Comparison of ENCODE assay signal across 16 cellular contexts in the genomic region with DNA sequence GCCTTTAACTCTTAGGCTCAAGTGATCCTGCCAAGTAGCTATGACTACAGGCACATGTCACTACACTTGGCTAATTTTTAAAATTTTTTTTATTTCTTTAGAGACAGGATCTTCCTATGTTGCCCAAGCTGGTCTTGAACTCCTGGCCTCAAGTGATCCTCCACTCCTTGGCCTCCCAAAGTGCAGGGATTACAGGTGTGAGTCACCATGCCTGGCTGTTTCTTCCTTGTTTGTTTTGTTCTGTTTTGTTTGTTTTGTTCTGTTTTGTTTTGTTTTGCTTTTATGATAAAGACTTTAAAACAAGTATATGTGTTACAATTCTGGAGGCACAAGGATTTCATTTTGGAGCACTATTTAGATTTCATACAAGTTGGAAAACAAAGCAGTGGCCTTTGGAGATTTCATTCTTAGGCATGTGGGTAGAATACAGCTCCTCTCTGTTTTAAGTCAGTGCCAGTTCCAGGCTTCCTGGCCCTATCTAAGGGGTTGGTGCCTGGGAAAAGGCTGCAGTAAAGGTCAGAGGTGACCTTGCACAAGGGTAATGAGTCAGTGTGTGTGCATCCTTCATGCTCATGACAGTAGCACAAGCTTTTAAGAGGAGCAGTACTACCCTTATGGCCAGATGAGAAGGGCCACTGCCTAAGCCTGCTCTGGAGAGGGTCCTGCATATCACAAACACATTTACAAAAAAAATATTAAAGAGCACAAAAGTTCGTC. TPM values are rescaled to one million over a fixed set of nuclear protein-coding genes. Genes with fewer than 3 reads are reported as not detected.
DNase-seq lines count a peak whose midpoint lies in the region; ATAC-seq, FAIRE-seq and TF ChIP-seq lines count a peak whose summit lies in the region.
"Had no signal": no experiment of that assay in that cellular context is flagged by ENCODE, and none has a peak within 500 bp of the region (broad histone marks: within the 10 kb centered on the region; RNA-seq: fewer than 3 reads in every experiment).

No MANE protein-coding gene starts in this region.

- no peak for TF ChIP-seq CTCF in astrocyte (IDR thresholded peaks at IDR 0.05; ENCODE audit: insufficient read depth, low read depth, low read length)
- TF ChIP-seq CTCF in upper lobe of left lung (IDR thresholded peaks at IDR 0.05): no peak

- no peak overlapping the region for H3K27ac ChIP-seq in astrocyte (ENCODE audit: low read depth, low read length)
- no peak overlapping the region for H3K27ac ChIP-seq in upper lobe of left lung
- H3K27ac ChIP-seq: ascending aorta, prostate gland, SJSA1 had no signal

- H3K4me2 ChIP-seq in astrocyte (ENCODE audit: low read length): no peak overlapping the region

- no peaks in the 10 kb centered on the region for H3K36me3 ChIP-seq in astrocyte (ENCODE audit: insufficient read depth, low read length)
- no peaks in the 10 kb centered on the region for H3K36me3 ChIP-seq in upper lobe of left lung
- H3K36me3 ChIP-seq: ascending aorta, prostate gland, SJSA1 had no signal

- H3K79me2 ChIP-seq in astrocyte (ENCODE audit: insufficient read depth, low read length): no peaks in the 10 kb centered on the region

- no peak overlapping the region for H3K4me3 Mint-ChIP-seq in astrocyte (ENCODE audit: unreplicated experiment)
- no peak overlapping the region for H3K4me3 Mint-ChIP-seq in activated T-helper 1 cell treated with anti-CD3 and anti-CD28 coated beads, Interleukin-12 subunit alpha, Interleukin-12 subunit beta, Interleukin-2, Interleukin-4 antibody, amounts not matched to agents 30 ng/mL and 10 ng/mL and 1 ng/mL, durations not matched to agents 14 hours and 24 hours and 36 hours
- H3K4me3 Mint-ChIP-seq: B cell; stimulated activated naive CD8-positive, alpha-beta T cell treated with anti-CD3 and anti-CD28 coated beads, Interleukin-15, Interleukin-2, amounts not matched to agents 100 ng/mL and 50 ng/mL, for 24 hours had no signal

- intact Hi-C loops in activated T-helper 1 cell treated with anti-CD3 and anti-CD28 coated beads, Interleukin-12 subunit alpha, Interleukin-12 subunit beta, Interleukin-2, Interleukin-4 antibody, amounts not matched to agents 30 ng/mL and 10 ng/mL and 1 ng/mL, durations not matched to agents 14 hours and 24 hours and 36 hours (cut with micrococcal nuclease): no loop called here

- H3K9me3 ChIP-seq in astrocyte (ENCODE audit: insufficient read depth, low read depth, low read length): no peaks in the 10 kb centered on the region
- no peaks in the 10 kb centered on the region for H3K9me3 ChIP-seq in upper lobe of left lung
- H3K9me3 ChIP-seq: ascending aorta, prostate gland, SJSA1 had no signal

- H3K4me1 ChIP-seq in astrocyte (ENCODE audit: insufficient read depth, low read length) (peaks cover 5% of the 10 kb centered on the region), upper lobe of left lung (peaks cover 10 to 14% (median 13%) of the 10 kb centered on the region in 4 donors)
- H3K4me1 ChIP-seq: prostate gland had no signal

- peaks cover 8% of the 10 kb centered on the region for H3K4me1 Mint-ChIP-seq in astrocyte (ENCODE audit: low read depth, unreplicated experiment)
- H3K4me1 Mint-ChIP-seq in activated T-helper 1 cell treated with anti-CD3 and anti-CD28 coated beads, Interleukin-12 subunit alpha, Interleukin-12 subunit beta, Interleukin-2, Interleukin-4 antibody, amounts not matched to agents 30 ng/mL and 10 ng/mL and 1 ng/mL, durations not matched to agents 14 hours and 24 hours and 36 hours (ENCODE audit: low read depth): peaks cover 9% of the 10 kb centered on the region

- no peak overlapping the region for H3K9ac ChIP-seq in astrocyte (ENCODE audit: low read length)

- H3K9me3 Mint-ChIP-seq in astrocyte (ENCODE audit: unreplicated experiment): no peaks in the 10 kb centered on the region
- no peaks in the 10 kb centered on the region for H3K9me3 Mint-ChIP-seq in activated T-helper 1 cell treated with anti-CD3 and anti-CD28 coated beads, Interleukin-12 subunit alpha, Interleukin-12 subunit beta, Interleukin-2, Interleukin-4 antibody, amounts not matched to agents 30 ng/mL and 10 ng/mL and 1 ng/mL, durations not matched to agents 14 hours and 24 hours and 36 hours
- H3K9me3 Mint-ChIP-seq: stimulated activated naive CD8-positive, alpha-beta T cell treated with anti-CD3 and anti-CD28 coated beads, Interleukin-15, Interleukin-2, amounts not matched to agents 100 ng/mL and 50 ng/mL, for 24 hours had no signal

- no peak for ATAC-seq in GM19328 (IDR thresholded peaks at IDR 0.05; ENCODE audit: unreplicated experiment)
- no peak for ATAC-seq in upper lobe of left lung (ENCODE audit: low FRiP score in 2 of 2)
- ATAC-seq in GM21737 (IDR thresholded peaks at IDR 0.05; ENCODE audit: unreplicated experiment): no peak

- no peaks in the 10 kb centered on the region for H3K36me3 Mint-ChIP-seq in astrocyte (ENCODE audit: low read depth, unreplicated experiment)
- peaks cover 3% of the 10 kb centered on the region for H3K36me3 Mint-ChIP-seq in activated T-helper 1 cell treated with anti-CD3 and anti-CD28 coated beads, Interleukin-12 subunit alpha, Interleukin-12 subunit beta, Interleukin-2, Interleukin-4 antibody, amounts not matched to agents 30 ng/mL and 10 ng/mL and 1 ng/mL, durations not matched to agents 14 hours and 24 hours and 36 hours (ENCODE audit: low read depth)

- in situ Hi-C loops in ACHN (cut with HindIII; ENCODE audit: low pct_ligation_motif_present, low pct_unique_long_range_greater_than_20kb, low sequenced_read_pairs): no loop called here

- DNase-seq in ACHN (peak; percentile 41), HTR-8/SVneo (ENCODE audit: insufficient read length, low spot score) (peak; percentile 23), astrocyte (ENCODE audit: low read depth) (peak; percentile 25), islet precursor cell (peak; percentile 91), upper lobe of left lung (no peak)
- DNase-seq in activated T-helper 1 cell treated with anti-CD3 and anti-CD28 coated beads, Interleukin-12 subunit alpha, Interleukin-12 subunit beta, Interleukin-2, Interleukin-4 antibody, amounts not matched to agents 30 ng/mL and 10 ng/mL and 1 ng/mL, durations not matched to agents 14 hours and 24 hours and 36 hours (ENCODE audit: low spot score): no peak
- DNase-seq: activated T-cell treated with anti-CD3 and anti-CD28 coated beads, Interleukin-2, amount 50 U/mL, for 1 hour; NCI-H1048; NCI-H526 treated with DMSO at 0.1 percent for 48 hours had no signal

- H3K27ac Mint-ChIP-seq in astrocyte (ENCODE audit: unreplicated experiment): no peak overlapping the region
- H3K27ac Mint-ChIP-seq in activated T-helper 1 cell treated with anti-CD3 and anti-CD28 coated beads, Interleukin-12 subunit alpha, Interleukin-12 subunit beta, Interleukin-2, Interleukin-4 antibody, amounts not matched to agents 30 ng/mL and 10 ng/mL and 1 ng/mL, durations not matched to agents 14 hours and 24 hours and 36 hours: no peak overlapping the region
- H3K27ac Mint-ChIP-seq: B cell; stimulated activated naive CD8-positive, alpha-beta T cell treated with anti-CD3 and anti-CD28 coated beads, Interleukin-15, Interleukin-2, amounts not matched to agents 100 ng/mL and 50 ng/mL, for 24 hours had no signal

- 90 to 91% methylated on average over 1 of the region's 1 CpG for WGBS in upper lobe of left lung, 2 donors

- TF ChIP-seq POLR2A in upper lobe of left lung (IDR thresholded peaks at IDR 0.05): no peak

- no peak overlapping the region for H3K4me3 ChIP-seq in astrocyte (ENCODE audit: insufficient read depth, low read depth, low read length)
- no peak overlapping the region for H3K4me3 ChIP-seq in upper lobe of left lung
- H3K4me3 ChIP-seq: ascending aorta, prostate gland, SJSA1 had no signal

- H3K27me3 ChIP-seq in astrocyte (ENCODE audit: insufficient read depth, low read length): no peaks in the 10 kb centered on the region
- H3K27me3 ChIP-seq in upper lobe of left lung: no peaks in the 10 kb centered on the region
- H3K27me3 ChIP-seq: ascending aorta had no signal

- H3K27me3 Mint-ChIP-seq in astrocyte (ENCODE audit: low read depth, unreplicated experiment): no peaks in the 10 kb centered on the region
- H3K27me3 Mint-ChIP-seq in activated T-helper 1 cell treated with anti-CD3 and anti-CD28 coated beads, Interleukin-12 subunit alpha, Interleukin-12 subunit beta, Interleukin-2, Interleukin-4 antibody, amounts not matched to agents 30 ng/mL and 10 ng/mL and 1 ng/mL, durations not matched to agents 14 hours and 24 hours and 36 hours (ENCODE audit: insufficient read depth): peaks cover 24% of the 10 kb centered on the region

- no peak for TF ChIP-seq EP300 in upper lobe of left lung (IDR thresholded peaks at IDR 0.05)

- FAIRE-seq in HTR-8/SVneo (lab: Jason Lieb, UNC) (peak; percentile 65), astrocyte (lab: Jason Lieb, UNC) (no peak)

- H2AFZ ChIP-seq in astrocyte (ENCODE audit: low read depth, low read length): no peak overlapping the region

- H4K20me1 ChIP-seq in astrocyte (ENCODE audit: insufficient read depth, low read length): no peaks in the 10 kb centered on the region

RNA-seq across cellular contexts. Expression of a gene that starts 17.8 kb away (rescaled TPM):
- total RNA-seq in astrocyte (1.9 and 3.3 TPM in 2 replicates), upper lobe of left lung (1 to 10 TPM; 1.0 to 1.6 (median 1.3) TPM)
- 2.5 TPM in 2 replicates for total RNA-seq in activated T-helper 1 cell treated with anti-CD3 and anti-CD28 coated beads, Interleukin-12 subunit alpha, Interleukin-12 subunit beta, Interleukin-2, Interleukin-4 antibody, amounts not matched to agents 30 ng/mL and 10 ng/mL and 1 ng/mL, durations not matched to agents 14 hours and 24 hours and 36 hours
- total RNA-seq: SJSA1 had no signal

RNA-seq across cellular contexts. Expression of a gene that starts 32.1 kb away (rescaled TPM):
- total RNA-seq in astrocyte: 29.2 and 30.8 TPM in 2 replicates
- total RNA-seq in activated T-helper 1 cell treated with anti-CD3 and anti-CD28 coated beads, Interleukin-12 subunit alpha, Interleukin-12 subunit beta, Interleukin-2, Interleukin-4 antibody, amounts not matched to agents 30 ng/mL and 10 ng/mL and 1 ng/mL, durations not matched to agents 14 hours and 24 hours and 36 hours: 58.8 and 59.2 TPM in 2 replicates
- 10 to 100 TPM; 22.0 to 68.1 (median 32.9) TPM for total RNA-seq in upper lobe of left lung

Comparison
In these comparisons a context has a peak if more than half of its experiments do, and no peak if none do; other contexts are left out.
1. DNase-seq: peak in ACHN (single experiment), HTR-8/SVneo (single experiment), astrocyte (single experiment) and islet precursor cell (single experiment); none in activated T-helper 1 cell treated with anti-CD3 and anti-CD28 coated beads, Interleukin-12 subunit alpha, Interleukin-12 subunit beta, Interleukin-2, Interleukin-4 antibody, amounts not matched to agents 30 ng/mL and 10 ng/mL and 1 ng/mL, durations not matched to agents 14 hours and 24 hours and 36 hours (single experiment) and upper lobe of left lung (0 of 2).